In the genomic region with DNA sequence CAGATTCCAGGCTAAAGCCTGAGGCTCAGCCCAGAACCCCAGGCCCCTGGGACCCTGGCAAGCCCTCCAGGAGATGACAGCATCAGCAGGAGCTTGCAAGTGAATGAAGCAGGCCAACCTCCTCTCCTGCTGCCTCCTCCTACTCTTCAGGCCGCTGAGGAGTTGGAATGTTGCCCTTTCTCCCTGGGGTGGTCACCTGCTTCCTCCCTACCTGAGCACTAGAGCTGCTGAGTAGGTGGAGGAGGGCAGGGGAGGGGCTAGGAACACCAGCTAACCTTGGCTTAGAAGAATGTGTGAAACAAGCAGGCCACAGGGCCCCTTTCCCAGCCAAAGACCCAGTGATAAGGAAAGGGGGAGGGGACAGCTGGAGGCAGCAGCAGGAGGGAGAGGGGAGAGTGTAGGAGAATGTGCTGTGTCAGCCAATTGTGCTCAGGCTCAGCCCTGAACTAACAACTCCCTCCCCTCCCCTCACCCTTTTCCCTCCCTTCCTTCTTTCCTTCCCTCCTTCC, we compare ENCODE assay signal across 14 cellular contexts. TPM values are rescaled to one million over a fixed set of nuclear protein-coding genes. Genes with fewer than 3 reads are reported as not detected.
A peak's percentile ranks its signal among the peaks of the same experiment; 100 is the strongest.
DNase-seq lines count a peak whose midpoint lies in the region; ATAC-seq and TF ChIP-seq lines count a peak whose summit lies in the region.
"Had no signal": no experiment of that assay in that cellular context is flagged by ENCODE, and none has a peak within 500 bp of the region (broad histone marks: within the 10 kb centered on the region; RNA-seq: fewer than 3 reads in every experiment).

No MANE protein-coding gene starts in this region.

- DNase-seq in WTC11 (ENCODE audit: low spot score) = peak; percentile 31
- peak; percentile 46 for DNase-seq in iPS-NIHi11 (ENCODE audit: low spot score)
- peak; percentile 52 for DNase-seq in retina
- DNase-seq in activated gamma-delta T cell (lab: John Stamatoyannopoulos, UW) = no peak
- DNase-seq in stimulated activated CD4-positive, alpha-beta T cell treated with anti-CD3 and anti-CD28 coated beads, Interleukin-4, amount 100 ng/mL, for 1 hour = no peak
- DNase-seq in osteocyte (ENCODE audit: extremely low spot score, unreplicated experiment) = no peak
- no peak for DNase-seq in amygdala (lab: John Stamatoyannopoulos, UW)
- DNase-seq: activated naive CD8-positive, alpha-beta T cell treated with anti-CD3 and anti-CD28 coated beads for 36 hours; COR-L47; cortex of kidney; NCI-H1417 treated with DMSO at 0.1 percent for 48 hours; NCI-H510A treated with DMSO at 0.1 percent for 48 hours had no signal

- CTCF ChIA-PET in HEK293 (lab: Yijun Ruan, JAX) = interaction anchor here (0.9 to 1.2 kb wide), 4 partner anchors 13 to 280 kb away, joined by 3 to 4 read pairs (median 4); no protein-coding TSS in a partner anchor
- CTCF ChIA-PET in WTC11 (lab: Charles Lee) = interaction anchor here (0.9 to 4.7 kb wide), 9 partner anchors 9 to 317 kb away, joined by 3 to 32 read pairs (median 4); no protein-coding TSS in a partner anchor

- H3K4me3 ChIP-seq in HEK293 (ENCODE audit: low read depth, low read length) = no peak overlapping the region

- peaks cover 29% of the 10 kb centered on the region for H3K4me1 Mint-ChIP-seq in WTC11
- H3K4me1 Mint-ChIP-seq in osteocyte (ENCODE audit: unreplicated experiment) = peaks cover 13% of the 10 kb centered on the region
- H3K4me1 Mint-ChIP-seq: activated naive CD8-positive, alpha-beta T cell treated with anti-CD3 and anti-CD28 coated beads for 36 hours had no signal

- no peak overlapping the region for H3K4me3 Mint-ChIP-seq in WTC11
- H3K4me3 Mint-ChIP-seq in osteocyte (ENCODE audit: unreplicated experiment) = no peak overlapping the region
- H3K4me3 Mint-ChIP-seq: activated naive CD8-positive, alpha-beta T cell treated with anti-CD3 and anti-CD28 coated beads for 36 hours had no signal

- no peaks in the 10 kb centered on the region for H3K9me3 Mint-ChIP-seq in WTC11
- no peaks in the 10 kb centered on the region for H3K9me3 Mint-ChIP-seq in osteocyte (ENCODE audit: unreplicated experiment)
- H3K9me3 Mint-ChIP-seq: activated naive CD8-positive, alpha-beta T cell treated with anti-CD3 and anti-CD28 coated beads for 36 hours had no signal

- no peaks in the 10 kb centered on the region for H3K36me3 Mint-ChIP-seq in WTC11
- H3K36me3 Mint-ChIP-seq in osteocyte (ENCODE audit: unreplicated experiment) = no peaks in the 10 kb centered on the region
- H3K36me3 Mint-ChIP-seq: activated naive CD8-positive, alpha-beta T cell treated with anti-CD3 and anti-CD28 coated beads for 36 hours had no signal

- ATAC-seq in WTC11 = peak; percentile 85

- POLR2A ChIA-PET in HEK293 (lab: Yijun Ruan, JAX) (interaction anchor here (0.8 to 1.3 kb wide), 4 partner anchors 9 to 285 kb away, joined by 3 to 6 read pairs (median 4); a partner anchor contains a TSS), WTC11 (lab: Charles Lee) (interaction anchor here (1.0 kb wide), 1 partner anchor 279 kb away, joined by 3 read pairs; a partner anchor contains a TSS)

- H3K9me3 ChIP-seq in HEK293 (ENCODE audit: control insufficient read depth, insufficient read depth, low read depth, low read length) = no peaks in the 10 kb centered on the region

- H3K36me3 ChIP-seq in HEK293 (ENCODE audit: control insufficient read depth in 2 of 2, insufficient read depth in 1 of 2, low read length in 2 of 2) = no peaks in the 10 kb centered on the region

- H3K27ac Mint-ChIP-seq in WTC11 = peak overlapping the region; percentile 3; the same call in 1 of the 2 replicates
- no peak overlapping the region for H3K27ac Mint-ChIP-seq in osteocyte (ENCODE audit: unreplicated experiment)
- H3K27ac Mint-ChIP-seq: activated naive CD8-positive, alpha-beta T cell treated with anti-CD3 and anti-CD28 coated beads for 36 hours had no signal

- H3K27me3 Mint-ChIP-seq in WTC11 (ENCODE audit: low read depth) (no peaks in the 10 kb centered on the region), osteocyte (ENCODE audit: unreplicated experiment) (no peaks in the 10 kb centered on the region)
- H3K27me3 Mint-ChIP-seq: activated naive CD8-positive, alpha-beta T cell treated with anti-CD3 and anti-CD28 coated beads for 36 hours had no signal

- H3K4me1 ChIP-seq in HEK293 (ENCODE audit: control insufficient read depth, insufficient read depth, low read length) = peaks cover 6% of the 10 kb centered on the region; the same call in 1 of the 2 replicates

- peak overlapping the region; percentile 32 for H3K27ac ChIP-seq in HEK293 (ENCODE audit: extremely low read depth, low read depth, low read length)
- H3K27ac ChIP-seq: KMS-11 had no signal

- TF ChIP-seq CTCF in HEK293 (tag by site-specific recombination; IDR thresholded peaks at IDR 0.05) (no peak), WTC11 (IDR thresholded peaks at IDR 0.05) (no peak), osteocyte (IDR thresholded peaks at IDR 0.05) (no peak)

TF ChIP-seq in HEK293, 187 proteins besides CTCF, POLR2A, EP300 and RAD21 (continues in another document):
- TF ChIP-seq ZNF302 (tag by site-specific recombination; IDR thresholded peaks at IDR 0.05; ENCODE audit: low read depth) (no peak), EGR2 (tag by site-specific recombination; IDR thresholded peaks at IDR 0.05; ENCODE audit: low read depth) (peak; percentile 76), TRIM28 (IDR thresholded peaks at IDR 0.05; ENCODE audit: borderline replicate concordance, low read length) (peak; percentile 97), KLF8 (tag by site-specific recombination; IDR thresholded peaks at IDR 0.05) (no peak), ZNF404 (tag by site-specific recombination; IDR thresholded peaks at IDR 0.05) (no peak), ZFP37 (tag by site-specific recombination; IDR thresholded peaks at IDR 0.05) (no peak), ZNF140 (tag by site-specific recombination; IDR thresholded peaks at IDR 0.05) (no peak), ZBTB48 (tag by site-specific recombination; IDR thresholded peaks at IDR 0.05) (no peak), ZNF341 (tag by site-specific recombination; IDR thresholded peaks at IDR 0.05; ENCODE audit: low read depth) (peak; percentile 52)
- TF ChIP-seq, protein P1, sequence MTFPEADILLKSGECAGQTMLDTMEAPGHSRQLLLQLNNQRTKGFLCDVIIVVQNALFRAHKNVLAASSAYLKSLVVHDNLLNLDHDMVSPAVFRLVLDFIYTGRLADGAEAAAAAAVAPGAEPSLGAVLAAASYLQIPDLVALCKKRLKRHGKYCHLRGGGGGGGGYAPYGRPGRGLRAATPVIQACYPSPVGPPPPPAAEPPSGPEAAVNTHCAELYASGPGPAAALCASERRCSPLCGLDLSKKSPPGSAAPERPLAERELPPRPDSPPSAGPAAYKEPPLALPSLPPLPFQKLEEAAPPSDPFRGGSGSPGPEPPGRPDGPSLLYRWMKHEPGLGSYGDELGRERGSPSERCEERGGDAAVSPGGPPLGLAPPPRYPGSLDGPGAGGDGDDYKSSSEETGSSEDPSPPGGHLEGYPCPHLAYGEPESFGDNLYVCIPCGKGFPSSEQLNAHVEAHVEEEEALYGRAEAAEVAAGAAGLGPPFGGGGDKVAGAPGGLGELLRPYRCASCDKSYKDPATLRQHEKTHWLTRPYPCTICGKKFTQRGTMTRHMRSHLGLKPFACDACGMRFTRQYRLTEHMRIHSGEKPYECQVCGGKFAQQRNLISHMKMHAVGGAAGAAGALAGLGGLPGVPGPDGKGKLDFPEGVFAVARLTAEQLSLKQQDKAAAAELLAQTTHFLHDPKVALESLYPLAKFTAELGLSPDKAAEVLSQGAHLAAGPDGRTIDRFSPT (tag by site-specific recombination; IDR thresholded peaks at IDR 0.05) = no peak

TF ChIP-seq in WTC11, 78 proteins besides CTCF, POLR2A, EP300 and RAD21:
- TF ChIP-seq, protein P2, sequence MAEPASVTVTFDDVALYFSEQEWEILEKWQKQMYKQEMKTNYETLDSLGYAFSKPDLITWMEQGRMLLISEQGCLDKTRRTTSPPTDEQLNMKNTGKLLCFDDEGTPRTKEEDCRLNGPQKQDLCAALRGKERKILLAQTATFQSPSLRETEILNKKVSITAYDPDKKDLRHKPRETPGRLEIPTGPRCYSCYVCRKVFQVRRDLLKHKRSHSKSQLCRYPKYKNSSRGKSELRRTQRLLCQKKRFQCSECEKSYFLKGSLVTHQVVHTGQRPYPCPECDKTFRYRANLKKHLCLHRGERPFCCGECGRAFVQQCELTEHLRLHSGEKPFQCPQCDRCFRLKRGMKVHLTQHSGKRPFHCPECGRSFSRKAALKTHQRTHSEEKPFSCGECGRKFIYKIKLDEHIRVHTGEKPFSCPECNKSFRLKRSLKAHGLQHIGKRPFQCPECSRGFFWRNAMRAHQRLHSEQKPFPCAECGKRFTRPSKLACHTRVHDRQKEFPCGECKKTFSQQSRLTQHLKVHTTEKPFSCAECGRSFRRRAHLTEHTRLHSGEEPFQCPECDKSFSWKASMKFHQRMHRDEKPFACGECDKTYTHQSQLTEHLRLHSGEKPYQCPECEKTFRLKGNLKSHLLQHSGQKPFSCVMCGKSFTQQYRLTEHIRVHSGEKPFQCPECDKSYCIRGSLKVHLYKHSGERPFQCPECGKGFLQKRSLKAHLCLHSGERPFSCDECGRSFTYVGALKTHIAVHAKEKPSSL (CRISPR knock-in tag; conservative IDR thresholded peaks at IDR 0.05) = no peak
- TF ChIP-seq ZNF423 (CRISPR knock-in tag; IDR thresholded peaks at IDR 0.05) (peak; percentile 58; the same call in 1 of the 2 replicates), NFE2L1 (CRISPR knock-in tag; IDR thresholded peaks at IDR 0.05) (peak; percentile 72; the same call in 1 of the 2 replicates)
- TF ChIP-seq, protein P3, sequence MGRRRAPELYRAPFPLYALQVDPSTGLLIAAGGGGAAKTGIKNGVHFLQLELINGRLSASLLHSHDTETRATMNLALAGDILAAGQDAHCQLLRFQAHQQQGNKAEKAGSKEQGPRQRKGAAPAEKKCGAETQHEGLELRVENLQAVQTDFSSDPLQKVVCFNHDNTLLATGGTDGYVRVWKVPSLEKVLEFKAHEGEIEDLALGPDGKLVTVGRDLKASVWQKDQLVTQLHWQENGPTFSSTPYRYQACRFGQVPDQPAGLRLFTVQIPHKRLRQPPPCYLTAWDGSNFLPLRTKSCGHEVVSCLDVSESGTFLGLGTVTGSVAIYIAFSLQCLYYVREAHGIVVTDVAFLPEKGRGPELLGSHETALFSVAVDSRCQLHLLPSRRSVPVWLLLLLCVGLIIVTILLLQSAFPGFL (CRISPR knock-in tag; IDR thresholded peaks at IDR 0.05; ENCODE audit: borderline replicate concordance) = no peak

RNA-seq across cellular contexts. Expression of a gene that starts 58.0 kb away (rescaled TPM):
- 37.9 to 43.1 TPM (median 39.9 TPM) in 3 replicates for total RNA-seq in WTC11 (2021)
- total RNA-seq in osteocyte = 27.8 and 29.7 TPM in 2 replicates

Comparison
In these comparisons a context has a peak if more than half of its experiments do, and no peak if none do; other contexts are left out.
1. DNase-seq: peak in WTC11 (single experiment), iPS-NIHi11 (single experiment) and retina (single experiment); none in activated gamma-delta T cell (single experiment), stimulated activated CD4-positive, alpha-beta T cell treated with anti-CD3 and anti-CD28 coated beads, Interleukin-4, amount 100 ng/mL, for 1 hour (single experiment), osteocyte (single experiment) and amygdala (0 of 56).